ENCODE assay signal across 23 cellular contexts in genomic region chr2:214130115-214130514, GRCh38.
A peak's percentile ranks its signal among the peaks of the same experiment; 100 is the strongest.
DNase-seq lines count a peak whose midpoint lies in the region; ATAC-seq and TF ChIP-seq lines count a peak whose summit lies in the region.
"Had no signal": no experiment of that assay in that cellular context is flagged by ENCODE, and none has a peak within 500 bp of the region (broad histone marks: within the 10 kb centered on the region; RNA-seq: fewer than 3 reads in every experiment).

No MANE protein-coding gene starts in this region.

- intact Hi-C loops in MCF 10A (cut with micrococcal nuclease) (no loop called here), breast epithelium (cut with DNase I; ENCODE audit: low total_unique reads) (no loop called here)

- no peak overlapping the region for H3K4me2 ChIP-seq in Loucy (ENCODE audit: low read depth, low read length, poor library complexity, severe bottlenecking)
- H3K4me2 ChIP-seq: BLaER1 had no signal

- no TSS peak for BruUV-seq in MCF 10A (replicated peaks; lab: Mats Ljungman, UMichigan)

- H3K9me3 Mint-ChIP-seq in MCF 10A (ENCODE audit: unreplicated experiment), result peaks cover 13% of the 10 kb centered on the region
- H3K9me3 Mint-ChIP-seq: CD8-positive, alpha-beta T cell; HFFc6 had no signal

- H3K9me2 ChIP-seq in Loucy (replicated peaks; ENCODE audit: low read depth, low read length), result no peaks in the 10 kb centered on the region

- H3K4me3 Mint-ChIP-seq in MCF 10A (ENCODE audit: unreplicated experiment), result no peak overlapping the region
- H3K4me3 Mint-ChIP-seq: CD8-positive, alpha-beta T cell; HFFc6 had no signal

- H3K36me3 Mint-ChIP-seq in MCF 10A (ENCODE audit: insufficient read depth, unreplicated experiment), result no peaks in the 10 kb centered on the region
- H3K36me3 Mint-ChIP-seq: CD8-positive, alpha-beta T cell had no signal

- POLR2A ChIA-PET in MCF 10A (lab: Yijun Ruan, JAX), result interaction anchor here (0.6 to 1.0 kb wide), 2 partner anchors 20 to 87 kb away, joined by 3 read pairs; no protein-coding TSS in a partner anchor

- H4K20me1 ChIP-seq in Loucy (ENCODE audit: insufficient read depth, low read length, poor library complexity, severe bottlenecking), result no peaks in the 10 kb centered on the region
- H4K20me1 ChIP-seq: BLaER1 had no signal

- H3K27ac ChIP-seq in breast epithelium, result no peak overlapping the region
- H3K27ac ChIP-seq: BLaER1 had no signal

- H3K4me3 ChIP-seq in breast epithelium (no peak overlapping the region), Loucy (ENCODE audit: low read length, poor library complexity, severe bottlenecking) (no peak overlapping the region), kidney epithelial cell (ENCODE audit: low read depth, low read length) (no peak overlapping the region)
- H3K4me3 ChIP-seq: BLaER1 had no signal

- peaks cover 30% of the 10 kb centered on the region for H3K4me1 Mint-ChIP-seq in MCF 10A (ENCODE audit: insufficient read depth, unreplicated experiment)

- CTCF ChIA-PET in MCF 10A (lab: Yijun Ruan, JAX), result interaction anchor here (0.5 to 0.9 kb wide), 3 partner anchors 13 to 401 kb away, joined by 3 to 4 read pairs (median 3); no protein-coding TSS in a partner anchor

- DNase-seq in MCF 10A (ENCODE audit: unreplicated experiment), result no peak
- DNase-seq in breast epithelium (ENCODE audit: low spot score in 2 of 2), result no peak
- no peak for DNase-seq in kidney epithelial cell (ENCODE audit: low read depth)
- no peak for DNase-seq in DMS114 treated with DMSO at 0.1 percent for 48 hours (lab: John Stamatoyannopoulos, UW; ENCODE audit: unreplicated experiment)
- no peak for DNase-seq in HuH-7 (ENCODE audit: low spot score)
- DNase-seq: 8988T; CD8-positive, alpha-beta T cell; DMS79 treated with DMSO at 0.1 percent for 48 hours; HFFc6; KG1; MM.1S; NCI-H1092 treated with DMSO at 0.1 percent for 48 hours; NCI-H1694; NCI-H2107; NCI-H2227 treated with DMSO at 0.1 percent for 48 hours; NCI-H524; NK-92 treated with Interleukin-12 subunit alpha and Interleukin-12 subunit beta, amount 100 ng/mL, for 24 hours; SHP77 treated with DMSO at 0.1 percent for 48 hours had no signal

- H3F3A ChIP-seq in Loucy (ENCODE audit: low read depth), result no peaks in the 10 kb centered on the region

- ATAC-seq in HG03521 (IDR thresholded peaks at IDR 0.05; ENCODE audit: unreplicated experiment) (no peak), GM18505 (IDR thresholded peaks at IDR 0.05; ENCODE audit: unreplicated experiment) (no peak)
- ATAC-seq: CD8-positive, alpha-beta T cell; SK-N-SH treated with all-trans-retinoic acid at 6 μM for 48 hours had no signal

- 0 out of 2 replicates have a peak overlapping the region, but pooled peaks have one; percentile 52 for H2AFZ ChIP-seq in Loucy (ENCODE audit: low read length)

- no peak overlapping the region for H3K9ac ChIP-seq in Loucy (ENCODE audit: low read depth, low read length, poor library complexity, severe bottlenecking)
- H3K9ac ChIP-seq: BLaER1 had no signal

- H3K9me3 ChIP-seq in breast epithelium, result no peaks in the 10 kb centered on the region
- H3K9me3 ChIP-seq in Loucy (ENCODE audit: insufficient read depth, low read depth, low read length), result no peaks in the 10 kb centered on the region
- H3K9me3 ChIP-seq: BLaER1 had no signal

- H3K4me1 ChIP-seq in breast epithelium (no peaks in the 10 kb centered on the region), Loucy (ENCODE audit: insufficient read depth, low read length, poor library complexity, severe bottlenecking) (no peaks in the 10 kb centered on the region)
- H3K4me1 ChIP-seq: BLaER1 had no signal

- H3K36me3 ChIP-seq in breast epithelium (no peaks in the 10 kb centered on the region), Loucy (ENCODE audit: insufficient read depth, low read length) (no peaks in the 10 kb centered on the region), kidney epithelial cell (ENCODE audit: control insufficient read depth, insufficient read depth, low read length) (no peaks in the 10 kb centered on the region)
- H3K36me3 ChIP-seq: BLaER1 had no signal

- TF ChIP-seq CTCF in MCF 10A (IDR thresholded peaks at IDR 0.05; ENCODE audit: unreplicated experiment), result no peak
- no peak for TF ChIP-seq CTCF in breast epithelium (IDR thresholded peaks at IDR 0.05)
- no peak for TF ChIP-seq CTCF in Loucy (conservative IDR thresholded peaks at IDR 0.05; ENCODE audit: low read length)
- peak; percentile 9 for TF ChIP-seq CTCF in kidney epithelial cell (IDR thresholded peaks at IDR 0.05; ENCODE audit: insufficient read depth, low read length, poor library complexity, severe bottlenecking)

- TF ChIP-seq POLR2A in breast epithelium (IDR thresholded peaks at IDR 0.05) (no peak), GM18505 (IDR thresholded peaks at IDR 0.05; ENCODE audit: borderline replicate concordance, extremely low read depth, insufficient read depth, insufficient read length) (no peak)

- H3K27ac Mint-ChIP-seq in MCF 10A (ENCODE audit: low read depth, unreplicated experiment), result peak overlapping the region; percentile 90
- H3K27ac Mint-ChIP-seq: CD8-positive, alpha-beta T cell; HFFc6 had no signal

- no peaks in the 10 kb centered on the region for H3K79me2 ChIP-seq in Loucy (ENCODE audit: insufficient read depth, low read length)

- H3K27me3 ChIP-seq in breast epithelium, result no peaks in the 10 kb centered on the region
- no peaks in the 10 kb centered on the region for H3K27me3 ChIP-seq in Loucy (ENCODE audit: insufficient read depth, low read length, poor library complexity, severe bottlenecking)
- H3K27me3 ChIP-seq in kidney epithelial cell (ENCODE audit: control insufficient read depth, insufficient read depth, low read length), result no peaks in the 10 kb centered on the region
- H3K27me3 ChIP-seq: BLaER1 had no signal

- no peaks in the 10 kb centered on the region for H3K27me3 Mint-ChIP-seq in MCF 10A (ENCODE audit: insufficient read depth, unreplicated experiment)
